Comparison of ENCODE assay signal across 10 cellular contexts in the genomic region with DNA sequence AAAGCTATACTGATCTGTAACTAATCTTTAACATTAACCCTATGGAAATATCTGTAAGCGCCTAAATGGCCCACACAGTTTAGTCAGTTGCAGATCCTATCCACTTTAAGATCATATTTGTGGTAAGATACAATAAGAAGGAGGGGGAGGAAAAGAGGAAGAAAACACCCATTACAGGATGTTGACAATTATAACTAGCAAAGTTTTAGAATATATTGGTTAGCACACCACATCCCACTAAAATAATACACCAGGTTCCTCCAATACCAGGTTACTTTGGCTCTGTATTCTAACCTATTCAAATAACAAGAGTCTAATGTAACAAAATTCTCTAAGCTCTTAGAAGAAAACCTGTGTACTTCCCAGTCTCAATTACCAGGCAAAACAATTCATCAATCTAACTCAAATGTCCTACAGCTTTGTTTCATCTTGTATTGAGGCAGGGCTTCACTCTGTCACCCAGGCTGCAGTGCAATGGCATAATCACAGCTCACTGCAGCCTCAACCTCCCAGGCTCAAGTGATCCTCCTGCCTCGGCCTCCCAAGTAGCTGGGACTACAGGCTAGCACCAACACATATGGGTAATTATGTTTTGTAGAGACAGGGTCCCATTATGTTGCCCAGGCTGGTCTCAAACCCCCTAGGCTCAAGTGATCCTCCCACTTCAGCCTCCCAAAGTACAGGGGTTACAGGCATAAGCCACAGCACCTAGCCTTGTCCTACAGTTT. TPM values are rescaled to one million over a fixed set of nuclear protein-coding genes. Genes with fewer than 3 reads are reported as not detected.
DNase-seq lines count a peak whose midpoint lies in the region; ATAC-seq and TF ChIP-seq lines count a peak whose summit lies in the region.
"Had no signal": no experiment of that assay in that cellular context is flagged by ENCODE, and none has a peak within 500 bp of the region (broad histone marks: within the 10 kb centered on the region; RNA-seq: fewer than 3 reads in every experiment).

No MANE protein-coding gene starts in this region.

- H2AK5ac ChIP-seq in trophoblast cell (ENCODE audit: low read length) = no peak overlapping the region

- H4K91ac ChIP-seq in trophoblast cell (ENCODE audit: low read depth, low read length) = no peak overlapping the region

- peak overlapping the region; percentile 41 for H3K27ac ChIP-seq in OCI-LY1 (ENCODE audit: low read depth, low read length, poor library complexity, severe bottlenecking)
- no peak overlapping the region for H3K27ac ChIP-seq in trophoblast cell (ENCODE audit: low read depth, low read length)
- H3K27ac ChIP-seq: neutrophil had no signal

- POLR2A ChIA-PET in activated CD4-positive, alpha-beta T cell treated with anti-CD3 and anti-CD28 coated beads, Interleukin-2, amount 10 ng/mL, durations not matched to agents 7 days and 5 days (lab: Charles Lee) = no interaction called here

- DNase-seq in activated CD4-positive, alpha-beta T cell treated with anti-CD3 and anti-CD28 coated beads, Interleukin-2, amount 10 ng/mL, durations not matched to agents 7 days and 5 days = peak; percentile 8
- no peak for DNase-seq in activated CD4-positive, alpha-beta T cell treated with anti-CD3 and anti-CD28 coated beads for 48 hours
- DNase-seq in trophoblast cell (no peak), activated gamma-delta T cell (lab: John Stamatoyannopoulos, UW) (no peak)
- DNase-seq: islet precursor cell had no signal

- H2BK12ac ChIP-seq in trophoblast cell (ENCODE audit: low read length) = no peak overlapping the region

- H3K9ac ChIP-seq in OCI-LY1 (ENCODE audit: low read length) (no peak overlapping the region), trophoblast cell (ENCODE audit: low read length) (no peak overlapping the region)

- H3K4me3 Mint-ChIP-seq in activated CD4-positive, alpha-beta T cell treated with anti-CD3 and anti-CD28 coated beads, Interleukin-2, amount 10 ng/mL, durations not matched to agents 7 days and 5 days = peak overlapping the region; percentile 59
- peak overlapping the region; percentile 8 to 79 (median 70) for H3K4me3 Mint-ChIP-seq in brain

- CTCF ChIA-PET in activated CD4-positive, alpha-beta T cell treated with anti-CD3 and anti-CD28 coated beads, Interleukin-2, amount 10 ng/mL, durations not matched to agents 7 days and 5 days (lab: Charles Lee) = interaction anchor here (0.7 kb wide), 1 partner anchor 88 kb away, joined by 3 read pairs; no protein-coding TSS in a partner anchor

- peaks cover 54% of the 10 kb centered on the region for H3K36me3 Mint-ChIP-seq in activated CD4-positive, alpha-beta T cell treated with anti-CD3 and anti-CD28 coated beads, Interleukin-2, amount 10 ng/mL, durations not matched to agents 7 days and 5 days (ENCODE audit: low read depth)
- H3K36me3 Mint-ChIP-seq in brain = peaks cover 56% of the 10 kb centered on the region

- WGBS in trophoblast cell (ENCODE audit: extremely low coverage, insufficient coverage, insufficient read length) = no CpG with 5 or more reads among the region's 2 CpGs

- H4K20me1 ChIP-seq in OCI-LY1 (ENCODE audit: insufficient read depth, low read length) = no peaks in the 10 kb centered on the region

- no peaks in the 10 kb centered on the region for H3K9me3 ChIP-seq in OCI-LY1 (ENCODE audit: low read length)
- H3K9me3 ChIP-seq in trophoblast cell (ENCODE audit: insufficient read depth, low read depth, low read length) = no peaks in the 10 kb centered on the region
- H3K9me3 ChIP-seq: neutrophil had no signal

- no peak overlapping the region for H3K14ac ChIP-seq in trophoblast cell (ENCODE audit: low read length)

- ATAC-seq in HG02973 (IDR thresholded peaks at IDR 0.05; ENCODE audit: unreplicated experiment) (no peak), GM18861 (IDR thresholded peaks at IDR 0.05; ENCODE audit: unreplicated experiment) (no peak)

- peaks cover 72% of the 10 kb centered on the region for H3K79me2 ChIP-seq in OCI-LY1 (ENCODE audit: insufficient read depth, low read length)
- H3K79me2 ChIP-seq in trophoblast cell (ENCODE audit: control insufficient read depth, insufficient read depth, low read length, poor library complexity) = peaks cover 6% of the 10 kb centered on the region

- peak overlapping the region; percentile 83 for H3K4ac ChIP-seq in trophoblast cell (ENCODE audit: low read depth, low read length)

- H3K27me3 ChIP-seq in OCI-LY1 (ENCODE audit: insufficient read depth, low read length) (no peaks in the 10 kb centered on the region), trophoblast cell (ENCODE audit: insufficient read depth, low read length) (no peaks in the 10 kb centered on the region)

- TF ChIP-seq CTCF in OCI-LY1 (IDR thresholded peaks at IDR 0.05; ENCODE audit: low read length) = no peak
- no peak for TF ChIP-seq CTCF in brain (conservative IDR thresholded peaks at IDR 0.05)

- H2AFZ ChIP-seq in OCI-LY1 (ENCODE audit: low read length) = no peak overlapping the region
- H2AFZ ChIP-seq in trophoblast cell (ENCODE audit: insufficient read depth, low read length, poor library complexity) = no peak overlapping the region

- H3K36me3 ChIP-seq in OCI-LY1 (ENCODE audit: insufficient read depth, low read length) = peaks cover 19% of the 10 kb centered on the region
- H3K36me3 ChIP-seq in trophoblast cell (ENCODE audit: control insufficient read depth in 1 of 2, insufficient read depth in 2 of 2, low read length in 2 of 2) = no peaks in the 10 kb centered on the region
- H3K36me3 ChIP-seq: neutrophil had no signal

- H4K8ac ChIP-seq in trophoblast cell (ENCODE audit: low read depth, low read length) = no peak overlapping the region

- peaks cover 9% of the 10 kb centered on the region for H3K79me1 ChIP-seq in trophoblast cell (ENCODE audit: low read length)

- no peak overlapping the region for H3K4me3 ChIP-seq in OCI-LY1 (ENCODE audit: low read depth, low read length, poor library complexity, severe bottlenecking)
- H3K4me3 ChIP-seq in trophoblast cell (ENCODE audit: low read depth, low read length) = no peak overlapping the region

- peak overlapping the region; percentile 92 for H3K27ac Mint-ChIP-seq in activated CD4-positive, alpha-beta T cell treated with anti-CD3 and anti-CD28 coated beads, Interleukin-2, amount 10 ng/mL, durations not matched to agents 7 days and 5 days
- peak overlapping the region in 2 of 5 experiments; percentile 49 to 51 for H3K27ac Mint-ChIP-seq in brain

- H3K4me1 ChIP-seq in OCI-LY1 (ENCODE audit: insufficient read depth, low read length, severe bottlenecking) (peaks cover 37% of the 10 kb centered on the region), trophoblast cell (ENCODE audit: control insufficient read depth in 1 of 2, insufficient read depth in 2 of 2, low read length in 2 of 2) (no peaks in the 10 kb centered on the region)

- peaks cover 15% of the 10 kb centered on the region for H3K9me3 Mint-ChIP-seq in activated CD4-positive, alpha-beta T cell treated with anti-CD3 and anti-CD28 coated beads, Interleukin-2, amount 10 ng/mL, durations not matched to agents 7 days and 5 days
- H3K9me3 Mint-ChIP-seq in brain = peaks cover 3 to 16% (median 6%) of the 10 kb centered on the region in 5 experiments

- H2BK120ac ChIP-seq in trophoblast cell (ENCODE audit: insufficient read depth, low read length, poor library complexity) = no peak overlapping the region

- no peaks in the 10 kb centered on the region for H3K9me2 ChIP-seq in OCI-LY1 (ENCODE audit: low read depth, low read length)

- H3K4me2 ChIP-seq in OCI-LY1 (ENCODE audit: low read length) = peak overlapping the region; percentile 11; the same call in 1 of the 2 replicates
- no peak overlapping the region for H3K4me2 ChIP-seq in trophoblast cell (ENCODE audit: low read length)

- no peaks in the 10 kb centered on the region for H3K27me3 Mint-ChIP-seq in activated CD4-positive, alpha-beta T cell treated with anti-CD3 and anti-CD28 coated beads, Interleukin-2, amount 10 ng/mL, durations not matched to agents 7 days and 5 days
- peaks cover 5% of the 10 kb centered on the region for H3K27me3 Mint-ChIP-seq in brain

- no peaks in the 10 kb centered on the region for H3F3A ChIP-seq in OCI-LY1 (ENCODE audit: insufficient read depth, low read length)

- peaks cover 58% of the 10 kb centered on the region for H3K4me1 Mint-ChIP-seq in activated CD4-positive, alpha-beta T cell treated with anti-CD3 and anti-CD28 coated beads, Interleukin-2, amount 10 ng/mL, durations not matched to agents 7 days and 5 days
- H3K4me1 Mint-ChIP-seq in brain = peaks cover 48% of the 10 kb centered on the region

- H2BK5ac ChIP-seq in trophoblast cell (ENCODE audit: low read depth, low read length, poor library complexity) = no peak overlapping the region

- no peak overlapping the region for H3K18ac ChIP-seq in trophoblast cell (ENCODE audit: low read length)

- H4K12ac ChIP-seq in trophoblast cell (ENCODE audit: low read depth, low read length) = no peak overlapping the region

- H3K23ac ChIP-seq in trophoblast cell (ENCODE audit: low read length) = no peak overlapping the region

RNA-seq across cellular contexts. Expression of a gene that starts 4.2 kb away (rescaled TPM):
- total RNA-seq in activated CD4-positive, alpha-beta T cell treated with anti-CD3 and anti-CD28 coated beads, Interleukin-2, amount 10 ng/mL, durations not matched to agents 7 days and 5 days = 10 to 100 TPM; 37.6 to 46.1 TPM
- polyA plus RNA-seq in brain (ENCODE audit: insufficient read depth, low read depth, low replicate concordance) = 1.2 TPM
- 15.5 and 16.5 TPM in 2 replicates for polyA plus RNA-seq in trophoblast cell (2013)
